8 cellular contexts compared by ENCODE assay signal in genomic region chr2:228015741-228016140, GRCh38.
"Had no signal": no experiment of that assay in that cellular context is flagged by ENCODE, and none has a peak within 500 bp of the region (broad histone marks: within the 10 kb centered on the region; RNA-seq: fewer than 3 reads in every experiment).

No MANE protein-coding gene starts in this region.

- H3K27ac ChIP-seq: KMS-11 had no signal

- DNase-seq: HCEC 1CT, KBM-7 had no signal

- FAIRE-seq: H1, H54, HTR-8/SVneo had no signal

- H3K4me2 ChIP-seq: KMS-11 had no signal

- H3K36me3 Mint-ChIP-seq: IgD-negative memory B cell had no signal

- H3K4me3 ChIP-seq: GM23338 had no signal

- H3K9ac ChIP-seq: KMS-11 had no signal

- H3K4me1 Mint-ChIP-seq: IgD-negative memory B cell had no signal

- H3K4me3 Mint-ChIP-seq: GM23338, IgD-negative memory B cell had no signal

- H3K27ac Mint-ChIP-seq: IgD-negative memory B cell had no signal
